ENCODE assay signal across 1 cellular context in the genomic region with DNA sequence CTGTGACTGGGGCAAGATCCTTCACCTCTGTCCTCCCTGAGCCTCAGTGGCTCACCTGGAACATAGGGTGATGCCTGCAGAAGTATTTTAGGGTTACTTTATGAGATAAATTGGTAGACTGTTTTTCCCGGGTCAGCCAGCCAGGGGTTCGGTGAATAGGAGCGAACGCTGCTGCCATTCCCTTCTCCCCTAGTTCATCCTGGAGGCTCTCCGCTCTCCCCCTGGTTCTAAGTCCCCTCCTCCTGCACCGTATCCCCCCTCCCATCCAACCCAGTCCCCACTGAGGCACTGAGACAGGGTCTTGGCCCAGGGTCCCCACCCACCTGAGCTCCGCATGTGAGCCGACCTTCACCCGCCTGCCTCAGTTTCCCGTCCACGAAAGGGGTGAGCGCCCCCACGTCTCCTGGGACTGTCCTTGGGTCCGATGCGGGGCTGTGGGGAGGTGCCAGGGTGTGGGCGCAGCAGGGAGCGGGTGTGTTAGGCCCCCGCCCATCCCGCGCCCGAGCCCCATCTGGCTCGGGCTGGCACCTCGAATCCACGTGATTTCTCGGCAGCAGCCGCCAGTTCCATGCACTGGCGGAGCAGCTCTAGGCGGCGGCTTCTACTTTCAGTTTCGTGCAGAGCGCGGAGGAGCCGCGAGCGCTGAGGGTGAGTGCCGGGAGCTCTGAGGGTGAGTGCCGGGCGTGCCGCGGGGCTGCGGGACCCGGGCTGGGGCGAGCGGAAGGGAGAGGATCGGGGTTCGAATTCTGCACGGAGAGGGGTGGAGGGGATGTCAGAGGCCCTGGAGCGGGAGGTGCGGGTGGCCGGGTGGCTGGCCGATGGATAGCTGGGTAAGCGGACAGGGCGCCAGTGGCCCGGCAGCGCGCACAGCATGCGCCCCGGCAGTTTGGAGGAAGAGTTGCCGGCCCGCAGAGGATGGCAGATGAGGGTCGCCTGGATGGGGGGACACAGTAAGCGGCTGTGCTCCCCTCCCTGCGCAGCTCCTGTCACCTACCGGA.
TF ChIP-seq lines count a peak whose summit lies in the region.

Gene NLRC5, plus strand, starts transcription at position 610 of the 998 bp plus-strand sequence. CDS start 31,156 bp downstream, outside the sequence.

TF ChIP-seq in GM12878, 131 proteins besides CTCF, POLR2A, EP300 and RAD21 (continued from another document and continues in another):
- TF ChIP-seq, protein P1, sequence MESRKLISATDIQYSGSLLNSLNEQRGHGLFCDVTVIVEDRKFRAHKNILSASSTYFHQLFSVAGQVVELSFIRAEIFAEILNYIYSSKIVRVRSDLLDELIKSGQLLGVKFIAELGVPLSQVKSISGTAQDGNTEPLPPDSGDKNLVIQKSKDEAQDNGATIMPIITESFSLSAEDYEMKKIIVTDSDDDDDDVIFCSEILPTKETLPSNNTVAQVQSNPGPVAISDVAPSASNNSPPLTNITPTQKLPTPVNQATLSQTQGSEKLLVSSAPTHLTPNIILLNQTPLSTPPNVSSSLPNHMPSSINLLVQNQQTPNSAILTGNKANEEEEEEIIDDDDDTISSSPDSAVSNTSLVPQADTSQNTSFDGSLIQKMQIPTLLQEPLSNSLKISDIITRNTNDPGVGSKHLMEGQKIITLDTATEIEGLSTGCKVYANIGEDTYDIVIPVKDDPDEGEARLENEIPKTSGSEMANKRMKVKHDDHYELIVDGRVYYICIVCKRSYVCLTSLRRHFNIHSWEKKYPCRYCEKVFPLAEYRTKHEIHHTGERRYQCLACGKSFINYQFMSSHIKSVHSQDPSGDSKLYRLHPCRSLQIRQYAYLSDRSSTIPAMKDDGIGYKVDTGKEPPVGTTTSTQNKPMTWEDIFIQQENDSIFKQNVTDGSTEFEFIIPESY (IDR thresholded peaks at IDR 0.05): no peak
- TF ChIP-seq, protein P2, sequence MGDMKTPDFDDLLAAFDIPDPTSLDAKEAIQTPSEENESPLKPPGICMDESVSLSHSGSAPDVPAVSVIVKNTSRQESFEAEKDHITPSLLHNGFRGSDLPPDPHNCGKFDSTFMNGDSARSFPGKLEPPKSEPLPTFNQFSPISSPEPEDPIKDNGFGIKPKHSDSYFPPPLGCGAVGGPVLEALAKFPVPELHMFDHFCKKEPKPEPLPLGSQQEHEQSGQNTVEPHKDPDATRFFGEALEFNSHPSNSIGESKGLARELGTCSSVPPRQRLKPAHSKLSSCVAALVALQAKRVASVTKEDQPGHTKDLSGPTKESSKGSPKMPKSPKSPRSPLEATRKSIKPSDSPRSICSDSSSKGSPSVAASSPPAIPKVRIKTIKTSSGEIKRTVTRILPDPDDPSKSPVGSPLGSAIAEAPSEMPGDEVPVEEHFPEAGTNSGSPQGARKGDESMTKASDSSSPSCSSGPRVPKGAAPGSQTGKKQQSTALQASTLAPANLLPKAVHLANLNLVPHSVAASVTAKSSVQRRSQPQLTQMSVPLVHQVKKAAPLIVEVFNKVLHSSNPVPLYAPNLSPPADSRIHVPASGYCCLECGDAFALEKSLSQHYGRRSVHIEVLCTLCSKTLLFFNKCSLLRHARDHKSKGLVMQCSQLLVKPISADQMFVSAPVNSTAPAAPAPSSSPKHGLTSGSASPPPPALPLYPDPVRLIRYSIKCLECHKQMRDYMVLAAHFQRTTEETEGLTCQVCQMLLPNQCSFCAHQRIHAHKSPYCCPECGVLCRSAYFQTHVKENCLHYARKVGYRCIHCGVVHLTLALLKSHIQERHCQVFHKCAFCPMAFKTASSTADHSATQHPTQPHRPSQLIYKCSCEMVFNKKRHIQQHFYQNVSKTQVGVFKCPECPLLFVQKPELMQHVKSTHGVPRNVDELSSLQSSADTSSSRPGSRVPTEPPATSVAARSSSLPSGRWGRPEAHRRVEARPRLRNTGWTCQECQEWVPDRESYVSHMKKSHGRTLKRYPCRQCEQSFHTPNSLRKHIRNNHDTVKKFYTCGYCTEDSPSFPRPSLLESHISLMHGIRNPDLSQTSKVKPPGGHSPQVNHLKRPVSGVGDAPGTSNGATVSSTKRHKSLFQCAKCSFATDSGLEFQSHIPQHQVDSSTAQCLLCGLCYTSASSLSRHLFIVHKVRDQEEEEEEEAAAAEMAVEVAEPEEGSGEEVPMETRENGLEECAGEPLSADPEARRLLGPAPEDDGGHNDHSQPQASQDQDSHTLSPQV (IDR thresholded peaks at IDR 0.05): 0 out of 2 replicates have a peak, but pooled peaks have one; percentile 10
- TF ChIP-seq ZNF622 (IDR thresholded peaks at IDR 0.05) (no peak), RAD51 (IDR thresholded peaks at IDR 0.05) (peak; percentile 62; the same call in 1 of the 2 replicates), SREBF1 (IDR thresholded peaks at IDR 0.05; ENCODE audit: low read length) (no peak), KDM1A (IDR thresholded peaks at IDR 0.05; ENCODE audit: borderline replicate concordance) (no peak), SUPT20H (IDR thresholded peaks at IDR 0.05; ENCODE audit: borderline replicate concordance, control insufficient read depth, low read depth, low read length) (no peak), IKZF1 (conservative IDR thresholded peaks at IDR 0.05) (peak; percentile 73), ZNF217 (IDR thresholded peaks at IDR 0.05) (0 out of 2 replicates have a peak, but pooled peaks have one; percentile 46), POU2F2 (IDR thresholded peaks at IDR 0.05; ENCODE audit: borderline replicate concordance, low read depth, low read length) (peak; percentile 71; the same call in 1 of the 3 replicates), CREB1 (IDR thresholded peaks at IDR 0.05; ENCODE audit: low read depth) (no peak; the same call in 1 of the 2 replicates), ZNF24 (IDR thresholded peaks at IDR 0.05) (no peak), IKZF2 (IDR thresholded peaks at IDR 0.05) (peak in 1 of 2 experiments; percentile 56; a peak in 2 of 4 replicates), ZNF384 (IDR thresholded peaks at IDR 0.05; ENCODE audit: borderline replicate concordance, low read depth, low read length) (no peak), E2F4 (IDR thresholded peaks at IDR 0.05; ENCODE audit: low read depth, low read length) (no peak), ELK1 (IDR thresholded peaks at IDR 0.05; ENCODE audit: low read depth, low read length) (0 out of 2 replicates have a peak, but pooled peaks have one; percentile 15), BMI1 (IDR thresholded peaks at IDR 0.05; ENCODE audit: borderline replicate concordance) (no peak), RBBP5 (conservative IDR thresholded peaks at IDR 0.05) (peak; percentile 72; the same call in 1 of the 2 replicates), SREBF2 (IDR thresholded peaks at IDR 0.05; ENCODE audit: low read length) (no peak), KAT2A (conservative IDR thresholded peaks at IDR 0.05; ENCODE audit: control insufficient read depth, low read depth, low read length) (no peak), HCFC1 (IDR thresholded peaks at IDR 0.05; ENCODE audit: low read length) (no peak), LARP7 (IDR thresholded peaks at IDR 0.05) (peak; percentile 61), MXI1 (IDR thresholded peaks at IDR 0.05; ENCODE audit: low read depth, low read length) (peak; percentile 91), TCF12 (IDR thresholded peaks at IDR 0.05; ENCODE audit: low read depth, low read length) (peak; percentile 45; the same call in 1 of the 2 replicates), YBX1 (IDR thresholded peaks at IDR 0.05) (no peak), ESRRA (IDR thresholded peaks at IDR 0.05; ENCODE audit: low read length) (no peak), SIX5 (IDR thresholded peaks at IDR 0.05; ENCODE audit: low read depth, low read length, severe bottlenecking) (no peak), ZNF274 (IDR thresholded peaks at IDR 0.05; ENCODE audit: insufficient read depth, insufficient read length) (no peak), E4F1 (IDR thresholded peaks at IDR 0.05; ENCODE audit: borderline replicate concordance, partially characterized antibody) (no peak), SMC3 (IDR thresholded peaks at IDR 0.05; ENCODE audit: borderline replicate concordance, low read length) (peak; percentile 23), SUZ12 (IDR thresholded peaks at IDR 0.05; ENCODE audit: unreplicated experiment) (no peak), RELA (IDR thresholded peaks at IDR 0.05; ENCODE audit: borderline replicate concordance, partially characterized antibody) (peak; percentile 29), EED (IDR thresholded peaks at IDR 0.05; ENCODE audit: low read depth) (no peak), HDGF (IDR thresholded peaks at IDR 0.05) (0 out of 2 replicates have a peak, but pooled peaks have one; percentile 79)
- TF ChIP-seq, protein P3, sequence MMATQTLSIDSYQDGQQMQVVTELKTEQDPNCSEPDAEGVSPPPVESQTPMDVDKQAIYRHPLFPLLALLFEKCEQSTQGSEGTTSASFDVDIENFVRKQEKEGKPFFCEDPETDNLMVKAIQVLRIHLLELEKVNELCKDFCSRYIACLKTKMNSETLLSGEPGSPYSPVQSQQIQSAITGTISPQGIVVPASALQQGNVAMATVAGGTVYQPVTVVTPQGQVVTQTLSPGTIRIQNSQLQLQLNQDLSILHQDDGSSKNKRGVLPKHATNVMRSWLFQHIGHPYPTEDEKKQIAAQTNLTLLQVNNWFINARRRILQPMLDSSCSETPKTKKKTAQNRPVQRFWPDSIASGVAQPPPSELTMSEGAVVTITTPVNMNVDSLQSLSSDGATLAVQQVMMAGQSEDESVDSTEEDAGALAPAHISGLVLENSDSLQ (IDR thresholded peaks at IDR 0.05): no peak
- TF ChIP-seq, protein P4, sequence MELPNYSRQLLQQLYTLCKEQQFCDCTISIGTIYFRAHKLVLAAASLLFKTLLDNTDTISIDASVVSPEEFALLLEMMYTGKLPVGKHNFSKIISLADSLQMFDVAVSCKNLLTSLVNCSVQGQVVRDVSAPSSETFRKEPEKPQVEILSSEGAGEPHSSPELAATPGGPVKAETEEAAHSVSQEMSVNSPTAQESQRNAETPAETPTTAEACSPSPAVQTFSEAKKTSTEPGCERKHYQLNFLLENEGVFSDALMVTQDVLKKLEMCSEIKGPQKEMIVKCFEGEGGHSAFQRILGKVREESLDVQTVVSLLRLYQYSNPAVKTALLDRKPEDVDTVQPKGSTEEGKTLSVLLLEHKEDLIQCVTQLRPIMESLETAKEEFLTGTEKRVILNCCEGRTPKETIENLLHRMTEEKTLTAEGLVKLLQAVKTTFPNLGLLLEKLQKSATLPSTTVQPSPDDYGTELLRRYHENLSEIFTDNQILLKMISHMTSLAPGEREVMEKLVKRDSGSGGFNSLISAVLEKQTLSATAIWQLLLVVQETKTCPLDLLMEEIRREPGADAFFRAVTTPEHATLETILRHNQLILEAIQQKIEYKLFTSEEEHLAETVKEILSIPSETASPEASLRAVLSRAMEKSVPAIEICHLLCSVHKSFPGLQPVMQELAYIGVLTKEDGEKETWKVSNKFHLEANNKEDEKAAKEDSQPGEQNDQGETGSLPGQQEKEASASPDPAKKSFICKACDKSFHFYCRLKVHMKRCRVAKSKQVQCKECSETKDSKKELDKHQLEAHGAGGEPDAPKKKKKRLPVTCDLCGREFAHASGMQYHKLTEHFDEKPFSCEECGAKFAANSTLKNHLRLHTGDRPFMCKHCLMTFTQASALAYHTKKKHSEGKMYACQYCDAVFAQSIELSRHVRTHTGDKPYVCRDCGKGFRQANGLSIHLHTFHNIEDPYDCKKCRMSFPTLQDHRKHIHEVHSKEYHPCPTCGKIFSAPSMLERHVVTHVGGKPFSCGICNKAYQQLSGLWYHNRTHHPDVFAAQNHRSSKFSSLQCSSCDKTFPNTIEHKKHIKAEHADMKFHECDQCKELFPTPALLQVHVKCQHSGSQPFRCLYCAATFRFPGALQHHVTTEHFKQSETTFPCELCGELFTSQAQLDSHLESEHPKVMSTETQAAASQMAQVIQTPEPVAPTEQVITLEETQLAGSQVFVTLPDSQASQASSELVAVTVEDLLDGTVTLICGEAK (IDR thresholded peaks at IDR 0.05; ENCODE audit: borderline replicate concordance): no peak
- TF ChIP-seq, protein P5, sequence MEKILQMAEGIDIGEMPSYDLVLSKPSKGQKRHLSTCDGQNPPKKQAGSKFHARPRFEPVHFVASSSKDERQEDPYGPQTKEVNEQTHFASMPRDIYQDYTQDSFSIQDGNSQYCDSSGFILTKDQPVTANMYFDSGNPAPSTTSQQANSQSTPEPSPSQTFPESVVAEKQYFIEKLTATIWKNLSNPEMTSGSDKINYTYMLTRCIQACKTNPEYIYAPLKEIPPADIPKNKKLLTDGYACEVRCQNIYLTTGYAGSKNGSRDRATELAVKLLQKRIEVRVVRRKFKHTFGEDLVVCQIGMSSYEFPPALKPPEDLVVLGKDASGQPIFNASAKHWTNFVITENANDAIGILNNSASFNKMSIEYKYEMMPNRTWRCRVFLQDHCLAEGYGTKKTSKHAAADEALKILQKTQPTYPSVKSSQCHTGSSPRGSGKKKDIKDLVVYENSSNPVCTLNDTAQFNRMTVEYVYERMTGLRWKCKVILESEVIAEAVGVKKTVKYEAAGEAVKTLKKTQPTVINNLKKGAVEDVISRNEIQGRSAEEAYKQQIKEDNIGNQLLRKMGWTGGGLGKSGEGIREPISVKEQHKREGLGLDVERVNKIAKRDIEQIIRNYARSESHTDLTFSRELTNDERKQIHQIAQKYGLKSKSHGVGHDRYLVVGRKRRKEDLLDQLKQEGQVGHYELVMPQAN (conservative IDR thresholded peaks at IDR 0.05): peak; percentile 47; the same call in 1 of the 2 replicates
